Comparison of ENCODE assay signal across 13 cellular contexts in the genomic region with DNA sequence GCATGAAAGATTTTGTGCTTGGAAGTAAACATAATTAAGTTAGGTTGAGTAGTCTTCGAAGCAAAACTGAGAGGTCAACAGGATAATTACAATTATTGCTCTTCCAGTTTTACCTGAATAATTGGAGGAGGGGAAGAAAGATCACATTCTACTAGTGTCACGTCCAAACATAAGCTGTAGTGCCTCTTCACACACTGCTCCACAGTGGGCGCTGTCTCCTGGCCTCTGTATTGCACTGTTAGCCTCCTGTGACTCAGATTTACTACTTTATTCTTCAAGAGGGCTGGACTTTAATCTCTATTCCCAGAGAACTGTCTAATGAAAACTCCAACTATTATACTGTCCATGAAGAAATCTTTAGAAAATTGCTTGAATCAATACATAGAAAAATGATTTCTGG.
"Had no signal": no experiment of that assay in that cellular context is flagged by ENCODE, and none has a peak within 500 bp of the region (broad histone marks: within the 10 kb centered on the region; RNA-seq: fewer than 3 reads in every experiment).

No MANE protein-coding gene starts in this region.

- H3K4me3 ChIP-seq: adrenal gland, skin epidermis, tibial artery, vagina had no signal

- H3K36me3 ChIP-seq: adrenal gland, tibial artery, vagina had no signal

- H3K27me3 ChIP-seq: adrenal gland, tibial artery, vagina had no signal

- DNase-seq: activated CD4-positive, alpha-beta T cell treated with anti-CD3 and anti-CD28 coated beads, Interleukin-2, amount 50 U/mL, for 1 hour; activated CD4-positive, CD25-positive, alpha-beta regulatory T cell; activated naive CD4-positive, alpha-beta T cell treated with anti-CD3 and anti-CD28 coated beads, Interleukin-2, amount 50 U/mL, for 16 hours; activated T-cell treated with anti-CD3 and anti-CD28 coated beads for 4 hours; adrenal gland; effector memory CD8-positive, alpha-beta T cell; foreskin fibroblast; head of caudate nucleus; naive thymus-derived CD4-positive, alpha-beta T cell; posterior cingulate gyrus; tibial artery had no signal

- H3K27ac ChIP-seq: adrenal gland, skin epidermis, tibial artery, vagina had no signal

- ATAC-seq: effector memory CD8-positive, alpha-beta T cell; naive thymus-derived CD4-positive, alpha-beta T cell had no signal
